ENCODE assay signal across 9 cellular contexts in the genomic region with DNA sequence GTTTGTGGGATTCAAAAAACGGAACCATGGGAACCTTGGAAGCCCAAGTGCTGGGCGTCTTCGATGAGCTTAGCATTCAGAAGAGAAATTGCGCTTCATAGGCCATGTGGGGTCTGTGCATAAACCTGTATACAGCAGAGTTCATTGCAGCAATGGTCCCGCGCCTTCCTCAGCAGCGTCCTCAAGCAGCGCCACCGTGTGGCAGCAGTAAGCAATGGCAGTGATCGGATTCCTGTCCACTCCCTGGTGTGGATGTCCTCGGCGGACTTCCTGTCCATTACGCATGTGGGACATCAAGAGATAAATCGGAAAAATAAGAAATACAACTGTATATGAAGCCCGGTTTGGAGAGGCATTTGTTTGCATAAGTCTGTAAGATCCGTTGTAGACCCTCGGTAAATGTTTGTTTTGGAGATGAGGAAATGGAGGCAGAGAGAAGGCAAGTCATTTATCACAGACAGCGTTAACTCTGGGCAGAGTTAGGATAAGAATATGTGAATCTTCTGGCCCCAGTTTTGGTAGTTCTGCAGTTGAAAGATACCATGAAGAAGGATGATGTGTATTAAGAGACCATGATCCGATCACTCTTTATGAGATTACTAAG. TPM values are rescaled to one million over a fixed set of nuclear protein-coding genes. Genes with fewer than 3 reads are reported as not detected.
DNase-seq lines count a peak whose midpoint lies in the region; ATAC-seq and TF ChIP-seq lines count a peak whose summit lies in the region.
"Had no signal": no experiment of that assay in that cellular context is flagged by ENCODE, and none has a peak within 500 bp of the region (broad histone marks: within the 10 kb centered on the region; RNA-seq: fewer than 3 reads in every experiment).

No MANE protein-coding gene starts in this region.

- CTCF ChIA-PET in activated CD4-positive, alpha-beta memory T cell treated with anti-CD3 and anti-CD28 coated beads for 36 hours (lab: Charles Lee), result interaction anchor here (1.0 to 1.3 kb wide), 2 partner anchors 49 to 922 kb away, joined by 3 read pairs; no protein-coding TSS in a partner anchor

- H3K9me3 ChIP-seq in spleen, result no peaks in the 10 kb centered on the region
- H3K9me3 ChIP-seq: neutrophil had no signal

- no peak for TF ChIP-seq POLR2A in spleen (IDR thresholded peaks at IDR 0.05)

- H3K4me3 ChIP-seq in spleen, result no peak overlapping the region

- WGBS in spleen, 5 donors, result 51 to 65% (median 60%) methylated on average over 19 of the region's 19 CpGs

- ATAC-seq in activated T-cell treated with anti-CD3 and anti-CD28 coated beads, Interleukin-2, amount 50 U/mL, for 72 hours (replicated peaks in 1 of 2), result no peak
- ATAC-seq in activated T-cell treated with anti-CD3 and anti-CD28 coated beads, Interleukin-2, amount 50 U/mL, for 4 hours, result no peak
- ATAC-seq in HG03280 (IDR thresholded peaks at IDR 0.05; ENCODE audit: unreplicated experiment) (peak; percentile 66), HG03196 (IDR thresholded peaks at IDR 0.05; ENCODE audit: unreplicated experiment) (no peak)

- TF ChIP-seq CTCF in mesothelial cell of epicardium (IDR thresholded peaks at IDR 0.05; ENCODE audit: unreplicated experiment) (peak; percentile 56), spleen (IDR thresholded peaks at IDR 0.05 in 8 of 11, conservative IDR thresholded peaks at IDR 0.05 in 3 of 11) (peak in 4 of 11 experiments; percentile 23 to 48 (median 32))

- H3K27me3 Mint-ChIP-seq in activated T-cell treated with anti-CD3 and anti-CD28 coated beads, Interleukin-2, amount 50 U/mL, for 72 hours (ENCODE audit: low read depth), result no peaks in the 10 kb centered on the region
- no peaks in the 10 kb centered on the region for H3K27me3 Mint-ChIP-seq in activated T-cell treated with anti-CD3 and anti-CD28 coated beads, Interleukin-2, amount 50 U/mL, for 4 hours (ENCODE audit: low read depth)
- H3K27me3 Mint-ChIP-seq in activated CD4-positive, alpha-beta memory T cell treated with anti-CD3 and anti-CD28 coated beads for 36 hours, result no peaks in the 10 kb centered on the region
- no peaks in the 10 kb centered on the region for H3K27me3 Mint-ChIP-seq in mesothelial cell of epicardium (ENCODE audit: low read depth)

- no peak overlapping the region for H3K4me3 Mint-ChIP-seq in activated T-cell treated with anti-CD3 and anti-CD28 coated beads, Interleukin-2, amount 50 U/mL, for 72 hours
- H3K4me3 Mint-ChIP-seq in activated T-cell treated with anti-CD3 and anti-CD28 coated beads, Interleukin-2, amount 50 U/mL, for 4 hours, result no peak overlapping the region
- H3K4me3 Mint-ChIP-seq in activated CD4-positive, alpha-beta memory T cell treated with anti-CD3 and anti-CD28 coated beads for 36 hours, result no peak overlapping the region
- H3K4me3 Mint-ChIP-seq in mesothelial cell of epicardium, result peak overlapping the region; percentile 29

- no peak overlapping the region for H3K27ac Mint-ChIP-seq in activated T-cell treated with anti-CD3 and anti-CD28 coated beads, Interleukin-2, amount 50 U/mL, for 72 hours
- no peak overlapping the region for H3K27ac Mint-ChIP-seq in activated CD4-positive, alpha-beta memory T cell treated with anti-CD3 and anti-CD28 coated beads for 36 hours
- no peak overlapping the region for H3K27ac Mint-ChIP-seq in mesothelial cell of epicardium

- DNase-seq in activated T-cell treated with anti-CD3 and anti-CD28 coated beads, Interleukin-2, amount 50 U/mL, for 72 hours, result peak; percentile 2 to 18
- DNase-seq in activated T-cell treated with anti-CD3 and anti-CD28 coated beads, Interleukin-2, amount 50 U/mL, for 4 hours, result no peak
- peak; percentile 22 for DNase-seq in activated CD4-positive, alpha-beta memory T cell treated with anti-CD3 and anti-CD28 coated beads for 36 hours
- DNase-seq in mesothelial cell of epicardium (ENCODE audit: low spot score in 2 of 2, unreplicated experiment in 2 of 2) (no peak), spleen (no peak), glomerular visceral epithelial cell (ENCODE audit: extremely low spot score) (no peak)

- H3K27me3 ChIP-seq in spleen (replicated peaks in 1 of 7), result no peaks in the 10 kb centered on the region
- H3K27me3 ChIP-seq: neutrophil had no signal

- no peaks in the 10 kb centered on the region for H3K36me3 Mint-ChIP-seq in activated T-cell treated with anti-CD3 and anti-CD28 coated beads, Interleukin-2, amount 50 U/mL, for 72 hours (ENCODE audit: insufficient read depth in 2 of 2)
- no peaks in the 10 kb centered on the region for H3K36me3 Mint-ChIP-seq in activated T-cell treated with anti-CD3 and anti-CD28 coated beads, Interleukin-2, amount 50 U/mL, for 4 hours (ENCODE audit: insufficient read depth)
- H3K36me3 Mint-ChIP-seq in activated CD4-positive, alpha-beta memory T cell treated with anti-CD3 and anti-CD28 coated beads for 36 hours, result no peaks in the 10 kb centered on the region
- peaks cover 6% of the 10 kb centered on the region for H3K36me3 Mint-ChIP-seq in mesothelial cell of epicardium

- POLR2A ChIA-PET in activated CD4-positive, alpha-beta memory T cell treated with anti-CD3 and anti-CD28 coated beads for 36 hours (lab: Charles Lee), result no interaction called here

- no peaks in the 10 kb centered on the region for H3K36me3 ChIP-seq in spleen
- H3K36me3 ChIP-seq: neutrophil had no signal

- intact Hi-C loops in activated CD4-positive, alpha-beta memory T cell treated with anti-CD3 and anti-CD28 coated beads for 36 hours (cut with micrococcal nuclease), result loop anchor here (2.0 kb wide), 1 partner anchor 286 kb away; no protein-coding TSS in a partner anchor
- intact Hi-C loops in spleen (cut with DNase I; ENCODE audit: low total_unique reads), result no loop called here

- no peak overlapping the region for H3K27ac ChIP-seq in spleen
- H3K27ac ChIP-seq: neutrophil had no signal

- H3K4me1 ChIP-seq in spleen, result no peaks in the 10 kb centered on the region

- peaks cover 0 to 2% of the 10 kb centered on the region in 2 donors for H3K9me3 Mint-ChIP-seq in activated T-cell treated with anti-CD3 and anti-CD28 coated beads, Interleukin-2, amount 50 U/mL, for 72 hours
- H3K9me3 Mint-ChIP-seq in activated T-cell treated with anti-CD3 and anti-CD28 coated beads, Interleukin-2, amount 50 U/mL, for 4 hours, result no peaks in the 10 kb centered on the region
- no peaks in the 10 kb centered on the region for H3K9me3 Mint-ChIP-seq in activated CD4-positive, alpha-beta memory T cell treated with anti-CD3 and anti-CD28 coated beads for 36 hours
- H3K9me3 Mint-ChIP-seq in mesothelial cell of epicardium, result no peaks in the 10 kb centered on the region

- H3K4me1 Mint-ChIP-seq in activated T-cell treated with anti-CD3 and anti-CD28 coated beads, Interleukin-2, amount 50 U/mL, for 72 hours (ENCODE audit: low read depth), result no peaks in the 10 kb centered on the region
- no peaks in the 10 kb centered on the region for H3K4me1 Mint-ChIP-seq in activated T-cell treated with anti-CD3 and anti-CD28 coated beads, Interleukin-2, amount 50 U/mL, for 4 hours (ENCODE audit: low read depth)
- H3K4me1 Mint-ChIP-seq in activated CD4-positive, alpha-beta memory T cell treated with anti-CD3 and anti-CD28 coated beads for 36 hours (ENCODE audit: low read depth), result no peaks in the 10 kb centered on the region
- H3K4me1 Mint-ChIP-seq in mesothelial cell of epicardium, result peaks cover 17% of the 10 kb centered on the region

RNA-seq across cellular contexts. Expression of a gene that starts 57.7 kb away (rescaled TPM):
- total RNA-seq in activated T-cell treated with anti-CD3 and anti-CD28 coated beads, Interleukin-2, amount 50 U/mL, for 72 hours, result under 1 TPM; 0.62 to 0.79 TPM
- not detected for total RNA-seq in activated T-cell treated with anti-CD3 and anti-CD28 coated beads, Interleukin-2, amount 50 U/mL, for 4 hours
- total RNA-seq in activated CD4-positive, alpha-beta memory T cell treated with anti-CD3 and anti-CD28 coated beads for 36 hours, result not detected
- total RNA-seq in mesothelial cell of epicardium (67.0 to 73.8 TPM (median 68.9 TPM) in 3 replicates), spleen (1 to 10 TPM; 1.0 to 4.3 (median 1.7) TPM)
- under 1 TPM; 0.20 to 0.61 (median 0.56) TPM for polyA plus RNA-seq in spleen

Comparison
In these comparisons a context has a peak if more than half of its experiments do, and no peak if none do; other contexts are left out.
1. DNase-seq: peak in activated T-cell treated with anti-CD3 and anti-CD28 coated beads, Interleukin-2, amount 50 U/mL, for 72 hours (2 of 2) and activated CD4-positive, alpha-beta memory T cell treated with anti-CD3 and anti-CD28 coated beads for 36 hours (single experiment); none in activated T-cell treated with anti-CD3 and anti-CD28 coated beads, Interleukin-2, amount 50 U/mL, for 4 hours (single experiment), mesothelial cell of epicardium (0 of 2), spleen (single experiment) and glomerular visceral epithelial cell (single experiment).
2. RNA of a gene that starts 57.7 kb away (total RNA-seq): 67.0 to 73.8 TPM in mesothelial cell of epicardium; 1.0 to 4.3 TPM in spleen, 0.62 to 0.79 TPM in activated T-cell treated with anti-CD3 and anti-CD28 coated beads, Interleukin-2, amount 50 U/mL, for 72 hours, not detected in activated T-cell treated with anti-CD3 and anti-CD28 coated beads, Interleukin-2, amount 50 U/mL, for 4 hours and not detected in activated CD4-positive, alpha-beta memory T cell treated with anti-CD3 and anti-CD28 coated beads for 36 hours; every median in the first group is over 10 times any median in the second.